Comparison of ENCODE assay signal across 1 cellular context in genomic region chr17:59094921-59095530, GRCh38.
A peak's percentile ranks its signal among the peaks of the same experiment; 100 is the strongest.
TF ChIP-seq lines count a peak whose summit lies in the region.

No MANE protein-coding gene starts in this region.

TF ChIP-seq in HEK293, 187 proteins besides CTCF, POLR2A, EP300 and RAD21 (continued from another document and continues in another):
- TF ChIP-seq ZBTB44 (tag by site-specific recombination; IDR thresholded peaks at IDR 0.05) (no peak), SCRT2 (tag by site-specific recombination; IDR thresholded peaks at IDR 0.05) (no peak), ZNF416 (tag by site-specific recombination; IDR thresholded peaks at IDR 0.05) (no peak), ZNF394 (tag by site-specific recombination; IDR thresholded peaks at IDR 0.05; ENCODE audit: borderline replicate concordance) (peak; percentile 89), ZFP41 (tag by site-specific recombination; IDR thresholded peaks at IDR 0.05; ENCODE audit: borderline replicate concordance) (no peak), ZNF302 (tag by site-specific recombination; IDR thresholded peaks at IDR 0.05; ENCODE audit: low read depth) (no peak), TCF7L2 (IDR thresholded peaks at IDR 0.05; ENCODE audit: borderline replicate concordance, low read depth, low read length) (no peak), ZNF843 (tag by site-specific recombination; IDR thresholded peaks at IDR 0.05) (0 out of 2 replicates have a peak, but pooled peaks have one; percentile 56), ZNF10 (tag by site-specific recombination; IDR thresholded peaks at IDR 0.05) (no peak), ZNF292 (tag by site-specific recombination; IDR thresholded peaks at IDR 0.05; ENCODE audit: borderline replicate concordance, low read depth) (no peak), OSR2 (tag by site-specific recombination; IDR thresholded peaks at IDR 0.05) (peak; percentile 49; the same call in 1 of the 2 replicates), ZNF138 (tag by site-specific recombination; IDR thresholded peaks at IDR 0.05; ENCODE audit: borderline replicate concordance) (no peak), ZNF239 (tag by site-specific recombination; IDR thresholded peaks at IDR 0.05) (no peak), ZEB2 (tag by site-specific recombination; IDR thresholded peaks at IDR 0.05) (peak; percentile 66), ZNF248 (tag by site-specific recombination; IDR thresholded peaks at IDR 0.05) (no peak), ZBTB17 (tag by site-specific recombination; IDR thresholded peaks at IDR 0.05) (peak; percentile 40), TRIM28 (IDR thresholded peaks at IDR 0.05; ENCODE audit: borderline replicate concordance, low read length) (peak; percentile 77), KLF9 (tag by site-specific recombination; IDR thresholded peaks at IDR 0.05; ENCODE audit: low read depth) (no peak), ZBTB48 (tag by site-specific recombination; IDR thresholded peaks at IDR 0.05) (no peak), ZNF121 (tag by site-specific recombination; IDR thresholded peaks at IDR 0.05) (no peak; the same call in 1 of the 2 replicates), ZBTB6 (tag by site-specific recombination; IDR thresholded peaks at IDR 0.05) (peak; percentile 56; the same call in 1 of the 2 replicates), KLF17 (tag by site-specific recombination; IDR thresholded peaks at IDR 0.05) (peak; percentile 40; the same call in 1 of the 2 replicates), ZBTB20 (tag by site-specific recombination; IDR thresholded peaks at IDR 0.05) (no peak), ZNF704 (tag by site-specific recombination; IDR thresholded peaks at IDR 0.05) (no peak), OVOL3 (tag by site-specific recombination; IDR thresholded peaks at IDR 0.05) (no peak), ZNF629 (tag by site-specific recombination; IDR thresholded peaks at IDR 0.05) (peak; percentile 42; the same call in 1 of the 2 replicates), ZNF707 (tag by site-specific recombination; IDR thresholded peaks at IDR 0.05) (no peak), ZBTB11 (tag by site-specific recombination; conservative IDR thresholded peaks at IDR 0.05; ENCODE audit: low read depth) (no peak), ZFP3 (tag by site-specific recombination; IDR thresholded peaks at IDR 0.05; ENCODE audit: low read depth) (no peak), ZXDB (tag by site-specific recombination; IDR thresholded peaks at IDR 0.05) (peak; percentile 79), ZNF157 (tag by site-specific recombination; IDR thresholded peaks at IDR 0.05) (no peak), ZNF26 (tag by site-specific recombination; IDR thresholded peaks at IDR 0.05) (no peak), ZNF24 (tag by site-specific recombination; IDR thresholded peaks at IDR 0.05) (0 out of 2 replicates have a peak, but pooled peaks have one; percentile 44), ZNF341 (tag by site-specific recombination; IDR thresholded peaks at IDR 0.05; ENCODE audit: low read depth) (no peak), KLF7 (tag by site-specific recombination; IDR thresholded peaks at IDR 0.05; ENCODE audit: borderline replicate concordance) (no peak), ZNF555 (tag by site-specific recombination; conservative IDR thresholded peaks at IDR 0.05) (no peak), KLF1 (tag by site-specific recombination; IDR thresholded peaks at IDR 0.05) (peak; percentile 25; the same call in 1 of the 2 replicates), TSHZ1 (tag by site-specific recombination; IDR thresholded peaks at IDR 0.05; ENCODE audit: borderline replicate concordance) (no peak), ZNF626 (tag by site-specific recombination; IDR thresholded peaks at IDR 0.05) (no peak), ZNF76 (tag by site-specific recombination; IDR thresholded peaks at IDR 0.05; ENCODE audit: borderline replicate concordance, low read depth) (no peak), ZNF513 (tag by site-specific recombination; IDR thresholded peaks at IDR 0.05) (no peak), ZSCAN18 (tag by site-specific recombination; IDR thresholded peaks at IDR 0.05) (no peak), PRDM6 (tag by site-specific recombination; IDR thresholded peaks at IDR 0.05) (peak; percentile 52; the same call in 1 of the 2 replicates), ZFHX2 (tag by site-specific recombination; conservative IDR thresholded peaks at IDR 0.05) (no peak), ZNF350 (tag by site-specific recombination; IDR thresholded peaks at IDR 0.05) (no peak)
